In genomic region chr3:114219741-114220140, GRCh38 we compare ENCODE assay signal across 22 cellular contexts. TPM values are rescaled to one million over a fixed set of nuclear protein-coding genes. Genes with fewer than 3 reads are reported as not detected.
DNase-seq lines count a peak whose midpoint lies in the region; ATAC-seq and TF ChIP-seq lines count a peak whose summit lies in the region.
"Had no signal": no experiment of that assay in that cellular context is flagged by ENCODE, and none has a peak within 500 bp of the region (broad histone marks: within the 10 kb centered on the region; RNA-seq: fewer than 3 reads in every experiment).

No MANE protein-coding gene starts in this region.

- H3K4me3 Mint-ChIP-seq in stimulated activated naive CD8-positive, alpha-beta T cell treated with anti-CD3 and anti-CD28 coated beads, Interleukin-15, Interleukin-2, amounts not matched to agents 100 ng/mL and 50 ng/mL, for 24 hours: peak overlapping the region; percentile 48
- H3K4me3 Mint-ChIP-seq in activated B cell treated with CpG ODN at 0.5 μM for 24 hours (peak overlapping the region; percentile 42), immature natural killer cell (peak overlapping the region; percentile 23 to 88 (median 71)), type B pancreatic cell (no peak overlapping the region)
- H3K4me3 Mint-ChIP-seq: HFFc6 had no signal

- H3K36me3 Mint-ChIP-seq in stimulated activated naive CD8-positive, alpha-beta T cell treated with anti-CD3 and anti-CD28 coated beads, Interleukin-15, Interleukin-2, amounts not matched to agents 100 ng/mL and 50 ng/mL, for 24 hours (ENCODE audit: low read depth): peaks cover 30% of the 10 kb centered on the region
- H3K36me3 Mint-ChIP-seq in activated B cell treated with CpG ODN at 0.5 μM for 24 hours (ENCODE audit: low read depth) (peaks cover 6% of the 10 kb centered on the region), immature natural killer cell (peaks cover 7 to 16% (median 9%) of the 10 kb centered on the region in 3 donors), type B pancreatic cell (no peaks in the 10 kb centered on the region)

- CTCF ChIA-PET in activated B cell treated with CpG ODN at 0.5 μM for 24 hours (lab: Charles Lee): interaction anchor here (0.7 to 4.4 kb wide), 2 partner anchors 65 to 71 kb away, joined by 3 to 30 read pairs; no protein-coding TSS in a partner anchor

- peaks cover 17% of the 10 kb centered on the region for H3K4me1 Mint-ChIP-seq in stimulated activated naive CD8-positive, alpha-beta T cell treated with anti-CD3 and anti-CD28 coated beads, Interleukin-15, Interleukin-2, amounts not matched to agents 100 ng/mL and 50 ng/mL, for 24 hours (ENCODE audit: low read depth)
- H3K4me1 Mint-ChIP-seq in activated B cell treated with CpG ODN at 0.5 μM for 24 hours (no peaks in the 10 kb centered on the region), immature natural killer cell (peaks cover 60 to 61% of the 10 kb centered on the region in 2 donors), type B pancreatic cell (ENCODE audit: unreplicated experiment) (peaks cover 5% of the 10 kb centered on the region)

- no peaks in the 10 kb centered on the region for H3K9me3 ChIP-seq in SJCRH30 (replicated peaks)
- H3K9me3 ChIP-seq: gastrocnemius medialis, testis had no signal

- H3K4me3 ChIP-seq in SJCRH30: no peak overlapping the region
- H3K4me3 ChIP-seq: esophagus muscularis mucosa, gastrocnemius medialis, sigmoid colon, testis had no signal

- no peaks in the 10 kb centered on the region for H3K4me1 ChIP-seq in SJCRH30
- H3K4me1 ChIP-seq: esophagus muscularis mucosa, gastrocnemius medialis, sigmoid colon, testis had no signal

- POLR2A ChIA-PET in activated B cell treated with CpG ODN at 0.5 μM for 24 hours (lab: Charles Lee): interaction anchor here (1.0 to 7.4 kb wide), 2 partner anchors 73 to 164 kb away, joined by 3 to 334 read pairs; partner anchors contain the start of gene TIGIT

- peaks cover 10% of the 10 kb centered on the region for H3K9me3 Mint-ChIP-seq in stimulated activated naive CD8-positive, alpha-beta T cell treated with anti-CD3 and anti-CD28 coated beads, Interleukin-15, Interleukin-2, amounts not matched to agents 100 ng/mL and 50 ng/mL, for 24 hours
- peaks cover 3% of the 10 kb centered on the region for H3K9me3 Mint-ChIP-seq in activated B cell treated with CpG ODN at 0.5 μM for 24 hours
- H3K9me3 Mint-ChIP-seq in immature natural killer cell: peaks cover 3 to 8% (median 4%) of the 10 kb centered on the region in 6 donors
- no peaks in the 10 kb centered on the region for H3K9me3 Mint-ChIP-seq in type B pancreatic cell

- TF ChIP-seq CTCF in activated B cell treated with CpG ODN at 0.5 μM for 24 hours (IDR thresholded peaks at IDR 0.05) (no peak), type B pancreatic cell (conservative IDR thresholded peaks at IDR 0.05) (no peak)

- DNase-seq in stimulated activated naive CD8-positive, alpha-beta T cell treated with anti-CD3 and anti-CD28 coated beads, Interleukin-15, Interleukin-2, amounts not matched to agents 100 U/mL and 50 U/mL, for 24 hours: no peak
- DNase-seq in activated B cell treated with CpG ODN at 0.5 μM for 24 hours (no peak), immature natural killer cell (no peak), SJCRH30 (no peak), type B pancreatic cell (ENCODE audit: extremely low spot score, unreplicated experiment) (no peak)
- DNase-seq: gastrocnemius medialis, HFFc6, hypothalamus, islet precursor cell, NCI-H187, NCI-H748 treated with DMSO at 0.1 percent for 48 hours, sigmoid colon, SW 1271, testis had no signal

- H3K27me3 ChIP-seq in SJCRH30: no peaks in the 10 kb centered on the region
- H3K27me3 ChIP-seq: esophagus muscularis mucosa, gastrocnemius medialis, sigmoid colon, testis had no signal

- intact Hi-C loops in activated B cell treated with CpG ODN at 0.5 μM for 24 hours (cut with micrococcal nuclease): loop anchor here (1.0 kb wide), 1 partner anchor 72 kb away; no protein-coding TSS in a partner anchor

- ATAC-seq in stimulated activated naive CD8-positive, alpha-beta T cell treated with anti-CD3 and anti-CD28 coated beads, Interleukin-15, Interleukin-2, amounts not matched to agents 100 U/mL and 50 U/mL, for 24 hours: no peak
- no peak for ATAC-seq in activated B cell treated with CpG ODN at 0.5 μM for 24 hours (ENCODE audit: low read depth)
- no peak for ATAC-seq in HG03342 (IDR thresholded peaks at IDR 0.05; ENCODE audit: unreplicated experiment)
- ATAC-seq in GM18520 (IDR thresholded peaks at IDR 0.05; ENCODE audit: unreplicated experiment): no peak
- ATAC-seq: gastrocnemius medialis had no signal

- no peaks in the 10 kb centered on the region for H3K27me3 Mint-ChIP-seq in stimulated activated naive CD8-positive, alpha-beta T cell treated with anti-CD3 and anti-CD28 coated beads, Interleukin-15, Interleukin-2, amounts not matched to agents 100 ng/mL and 50 ng/mL, for 24 hours
- H3K27me3 Mint-ChIP-seq in activated B cell treated with CpG ODN at 0.5 μM for 24 hours (no peaks in the 10 kb centered on the region), immature natural killer cell (ENCODE audit: low read depth in 3 of 3) (peaks cover 0 to 7% (median 7%) of the 10 kb centered on the region in 3 donors), type B pancreatic cell (no peaks in the 10 kb centered on the region)

- H3K27ac Mint-ChIP-seq in stimulated activated naive CD8-positive, alpha-beta T cell treated with anti-CD3 and anti-CD28 coated beads, Interleukin-15, Interleukin-2, amounts not matched to agents 100 ng/mL and 50 ng/mL, for 24 hours: peak overlapping the region; percentile 93
- no peak overlapping the region for H3K27ac Mint-ChIP-seq in activated B cell treated with CpG ODN at 0.5 μM for 24 hours
- peak overlapping the region; percentile 93 to 100 (median 96) for H3K27ac Mint-ChIP-seq in immature natural killer cell
- no peak overlapping the region for H3K27ac Mint-ChIP-seq in type B pancreatic cell
- H3K27ac Mint-ChIP-seq: HFFc6 had no signal

- H3K27ac ChIP-seq in SJCRH30: no peak overlapping the region
- H3K27ac ChIP-seq: esophagus muscularis mucosa, gastrocnemius medialis, sigmoid colon, testis had no signal

- no peaks in the 10 kb centered on the region for H3K36me3 ChIP-seq in SJCRH30
- H3K36me3 ChIP-seq: esophagus muscularis mucosa, gastrocnemius medialis, sigmoid colon had no signal

RNA-seq across cellular contexts. Expression of gene ZNF80, which starts 17.6 kb away (rescaled TPM):
- 0.53 and 0.66 TPM in 2 replicates for total RNA-seq in activated B cell treated with CpG ODN at 0.5 μM for 24 hours
- 1 to 10 TPM in 2 of 3 donors, under 1 TPM in 1; 0.81 to 2.0 (median 1.7) TPM for polyA plus RNA-seq in immature natural killer cell
- total RNA-seq in SJCRH30 (2014; rRNA removed; shearing (Covaris generic)): 0.04 TPM in 1 of 2 replicates, not detected in the other
- total RNA-seq in type B pancreatic cell (ENCODE audit: low replicate concordance): not detected in 2 replicates
- total RNA-seq: esophagus muscularis mucosa, HFFc6, lower leg skin, posterior vena cava, sigmoid colon had no signal

RNA-seq across cellular contexts. Expression of gene DRD3, which starts 40.9 kb away (rescaled TPM):
- not detected in 2 replicates for total RNA-seq in activated B cell treated with CpG ODN at 0.5 μM for 24 hours
- polyA plus RNA-seq in immature natural killer cell: under 1 TPM in 1 of 3 donors, not detected in 2; 0.20 TPM
- not detected in 2 replicates for total RNA-seq in SJCRH30 (2014; rRNA removed; shearing (Covaris generic))
- total RNA-seq in type B pancreatic cell (ENCODE audit: low replicate concordance): not detected in 2 replicates
- total RNA-seq: esophagus muscularis mucosa, gastrocnemius medialis, HFFc6, LHCN-M2, lower leg skin, mononuclear cell, posterior vena cava, sigmoid colon had no signal
- polyA plus RNA-seq: sigmoid colon had no signal

Comparison
In these comparisons a context has a peak if more than half of its experiments do, and no peak if none do; other contexts are left out.
1. H3K27ac Mint-ChIP-seq: peak in stimulated activated naive CD8-positive, alpha-beta T cell treated with anti-CD3 and anti-CD28 coated beads, Interleukin-15, Interleukin-2, amounts not matched to agents 100 ng/mL and 50 ng/mL, for 24 hours (single experiment) and immature natural killer cell (6 of 6); none in activated B cell treated with CpG ODN at 0.5 μM for 24 hours (single experiment) and type B pancreatic cell (single experiment).